Comparison of ENCODE assay signal across 13 cellular contexts in genomic region chr19:8366961-8367326, GRCh38. TPM values are rescaled to one million over a fixed set of nuclear protein-coding genes. Genes with fewer than 3 reads are reported as not detected.
DNase-seq lines count a peak whose midpoint lies in the region; ATAC-seq and TF ChIP-seq lines count a peak whose summit lies in the region.
"Had no signal": no experiment of that assay in that cellular context is flagged by ENCODE, and none has a peak within 500 bp of the region (broad histone marks: within the 10 kb centered on the region; RNA-seq: fewer than 3 reads in every experiment).

No MANE protein-coding gene starts in this region.

- no peaks in the 10 kb centered on the region for H3K79me2 ChIP-seq in Karpas-422 (ENCODE audit: low read length)

- no peaks in the 10 kb centered on the region for H3K27me3 ChIP-seq in ascending aorta
- no peaks in the 10 kb centered on the region for H3K27me3 ChIP-seq in left ventricle myocardium inferior (ENCODE audit: low read depth)
- no peaks in the 10 kb centered on the region for H3K27me3 ChIP-seq in gastrocnemius medialis
- no peaks in the 10 kb centered on the region for H3K27me3 ChIP-seq in Karpas-422 (ENCODE audit: low read length)

- POLR2A ChIA-PET in GM10248 (lab: Yijun Ruan, JAX), result no interaction called here

- TF ChIP-seq POLR2A in gastrocnemius medialis (IDR thresholded peaks at IDR 0.05), result no peak

- H3K9me3 ChIP-seq in ascending aorta, result no peaks in the 10 kb centered on the region
- H3K9me3 ChIP-seq in left ventricle myocardium inferior (replicated peaks), result no peaks in the 10 kb centered on the region
- no peaks in the 10 kb centered on the region for H3K9me3 ChIP-seq in gastrocnemius medialis
- H3K9me3 ChIP-seq in Karpas-422 (ENCODE audit: low read length), result no peaks in the 10 kb centered on the region
- H3K9me3 ChIP-seq: mucosa of descending colon had no signal

- H3K9ac ChIP-seq in Karpas-422 (ENCODE audit: low read length), result no peak overlapping the region

- no peaks in the 10 kb centered on the region for H3K9me2 ChIP-seq in Karpas-422 (replicated peaks; ENCODE audit: insufficient read depth, low read length)

- H3K4me3 ChIP-seq in ascending aorta (peak overlapping the region; percentile 27 to 50), left ventricle myocardium inferior (peak overlapping the region; percentile 80), gastrocnemius medialis (peak overlapping the region; percentile 47 to 87 (median 78)), Karpas-422 (ENCODE audit: low read length) (no peak overlapping the region)
- H3K4me3 ChIP-seq: cardiac muscle cell, mucosa of descending colon had no signal

- in situ Hi-C loops in gastrocnemius medialis (cut with MboI; ENCODE audit: low sequenced_read_pairs in 4 of 4), result no loop called here

- ATAC-seq in gastrocnemius medialis, result no peak
- no peak for ATAC-seq in HG03342 (IDR thresholded peaks at IDR 0.05; ENCODE audit: unreplicated experiment)

- no peak overlapping the region for H3K4me2 ChIP-seq in Karpas-422 (ENCODE audit: low read depth, low read length, poor library complexity, severe bottlenecking)

- H3K36me3 ChIP-seq in ascending aorta (peaks cover 0 to 6% of the 10 kb centered on the region in 2 donors), left ventricle myocardium inferior (peaks cover 31% of the 10 kb centered on the region), gastrocnemius medialis (peaks cover 0 to 12% of the 10 kb centered on the region in 2 donors), Karpas-422 (ENCODE audit: insufficient read depth, low read length) (no peaks in the 10 kb centered on the region)
- H3K36me3 ChIP-seq: cardiac muscle cell had no signal

- TF ChIP-seq CTCF in GM10248 (IDR thresholded peaks at IDR 0.05; ENCODE audit: control extremely low read depth, extremely low read depth, low read depth, missing control alignments) (no peak), ascending aorta (IDR thresholded peaks at IDR 0.05) (no peak), left ventricle myocardium inferior (IDR thresholded peaks at IDR 0.05; ENCODE audit: borderline replicate concordance) (no peak), gastrocnemius medialis (IDR thresholded peaks at IDR 0.05 in 4 of 5, conservative IDR thresholded peaks at IDR 0.05 in 1 of 5) (no peak)

- H3K27ac ChIP-seq in ascending aorta, result peak overlapping the region; percentile 37 to 81
- peak overlapping the region; percentile 88 for H3K27ac ChIP-seq in left ventricle myocardium inferior (replicated peaks)
- peak overlapping the region; percentile 66 to 99 (median 88) for H3K27ac ChIP-seq in gastrocnemius medialis
- no peak overlapping the region for H3K27ac ChIP-seq in Karpas-422 (ENCODE audit: low read length)
- H3K27ac ChIP-seq: cardiac muscle cell had no signal

- no peaks in the 10 kb centered on the region for H4K20me1 ChIP-seq in Karpas-422 (ENCODE audit: insufficient read depth, low read depth, low read length)

- H2AFZ ChIP-seq in Karpas-422 (ENCODE audit: low read length), result no peak overlapping the region

- DNase-seq in GM10248 (ENCODE audit: extremely low spot score) (peak; percentile 10), ascending aorta (ENCODE audit: low spot score in 2 of 2) (no peak), left ventricle myocardium inferior (no peak), gastrocnemius medialis (no peak), Karpas-422 (no peak), NCI-H1436 treated with DMSO at 0.1 percent for 48 hours (lab: John Stamatoyannopoulos, UW) (no peak)
- no peak for DNase-seq in activated CD4-positive, alpha-beta T cell treated with anti-CD3 and anti-CD28 coated beads, Interleukin-2, amount 50 U/mL, for 48 hours
- DNase-seq: activated CD4-positive, CD25-positive, alpha-beta regulatory T cell treated with anti-CD3 and anti-CD28 coated beads, Interleukin-2, amount 50 U/mL, for 72 hours; DND-41; NCI-H524 treated with DMSO at 0.1 percent for 48 hours had no signal

- intact Hi-C loops in ascending aorta (cut with DNase I) (no loop called here), left ventricle myocardium inferior (cut with micrococcal nuclease) (no loop called here), gastrocnemius medialis (cut with DNase I; ENCODE audit: low total_unique reads) (loop anchor here (1.0 kb wide), 1 partner anchor 23 kb away; the partner anchor contains the start of gene RAB11B)

- H3K4me1 ChIP-seq in ascending aorta, result peaks cover 15 to 34% of the 10 kb centered on the region in 2 donors
- peaks cover 93% of the 10 kb centered on the region for H3K4me1 ChIP-seq in left ventricle myocardium inferior
- peaks cover 42 to 58% of the 10 kb centered on the region in 2 donors for H3K4me1 ChIP-seq in gastrocnemius medialis
- H3K4me1 ChIP-seq in Karpas-422 (ENCODE audit: low read length), result no peaks in the 10 kb centered on the region

- CTCF ChIA-PET in GM10248 (lab: Yijun Ruan, JAX), result interaction anchor here (0.9 to 6.1 kb wide), 3 partner anchors 10 to 213 kb away, joined by 3 to 41 read pairs (median 3); no protein-coding TSS in a partner anchor

RNA-seq across cellular contexts. Expression of gene ANGPTL4, which starts 3.0 kb away (rescaled TPM):
- total RNA-seq in ascending aorta, result 161 TPM
- 8.4 TPM for total RNA-seq in left ventricle myocardium inferior
- 10 to 100 TPM; 19.7 to 91.8 (median 41.9) TPM for total RNA-seq in gastrocnemius medialis
- total RNA-seq in Karpas-422 (2014; rRNA removed; shearing (Covaris generic); ENCODE audit: low replicate concordance), result not detected in 2 replicates

RNA-seq across cellular contexts. Expression of gene RAB11B, which starts 23.2 kb away (rescaled TPM):
- total RNA-seq in ascending aorta, result 70.8 TPM
- total RNA-seq in left ventricle myocardium inferior, result 157 TPM
- total RNA-seq in gastrocnemius medialis, result 10 to 100 TPM; 13.4 to 42.9 (median 31.0) TPM
- total RNA-seq in Karpas-422 (2014; rRNA removed; shearing (Covaris generic); ENCODE audit: low replicate concordance), result 23.7 and 42.9 TPM in 2 replicates

RNA-seq across cellular contexts. Expression of gene KANK3, which starts 23.9 kb away (rescaled TPM):
- total RNA-seq in ascending aorta (47.4 TPM), left ventricle myocardium inferior (19.9 TPM), gastrocnemius medialis (10 to 100 TPM in 3 of 4 donors, 1 to 10 TPM in 1; 7.1 to 16.0 (median 13.7) TPM)
- total RNA-seq in Karpas-422 (2014; rRNA removed; shearing (Covaris generic); ENCODE audit: low replicate concordance), result 1.2 TPM in 1 of 2 replicates, not detected in the other

RNA-seq across cellular contexts. Expression of gene RPS28, which starts 45.6 kb away (rescaled TPM):
- 393 TPM for total RNA-seq in ascending aorta
- 967 TPM for total RNA-seq in left ventricle myocardium inferior
- 100 to 1,000 TPM; 248 to 436 (median 313) TPM for total RNA-seq in gastrocnemius medialis
- total RNA-seq in Karpas-422 (2014; rRNA removed; shearing (Covaris generic); ENCODE audit: low replicate concordance), result 1,155 and 2,638 TPM in 2 replicates

RNA-seq across cellular contexts. Expression of gene NDUFA7, which starts 45.8 kb away (rescaled TPM):
- 11.8 TPM for total RNA-seq in ascending aorta
- 134 TPM for total RNA-seq in left ventricle myocardium inferior
- 100 to 1,000 TPM in 1 of 4 donors, 10 to 100 TPM in 3; 75.3 to 129 (median 87.7) TPM for total RNA-seq in gastrocnemius medialis
- 85.1 and 94.9 TPM in 2 replicates for total RNA-seq in Karpas-422 (2014; rRNA removed; shearing (Covaris generic); ENCODE audit: low replicate concordance)
